Comparison of ENCODE assay signal across 10 cellular contexts in genomic region chr14:92670177-92670576, GRCh38.
A peak's percentile ranks its signal among the peaks of the same experiment; 100 is the strongest.
DNase-seq lines count a peak whose midpoint lies in the region; ATAC-seq, FAIRE-seq and TF ChIP-seq lines count a peak whose summit lies in the region.
"Had no signal": no experiment of that assay in that cellular context is flagged by ENCODE, and none has a peak within 500 bp of the region (broad histone marks: within the 10 kb centered on the region; RNA-seq: fewer than 3 reads in every experiment).

No MANE protein-coding gene starts in this region.

- H3K4me3 ChIP-seq in AG10803 (ENCODE audit: low read length) (no peak overlapping the region), fibroblast of lung (replicated peaks in 1 of 4; ENCODE audit: control extremely low read depth in 1 of 4, insufficient read depth in 1 of 4, low read depth in 3 of 4, low read length in 4 of 4) (no peak overlapping the region)

- H3K27me3 ChIP-seq in fibroblast of lung (ENCODE audit: control insufficient read depth, insufficient read depth, low read length): no peaks in the 10 kb centered on the region

- H2AFZ ChIP-seq in fibroblast of lung (ENCODE audit: low read length): no peak overlapping the region

- H3K4me1 ChIP-seq in fibroblast of lung (ENCODE audit: control insufficient read depth, extremely low read depth, insufficient read depth, low read length): peaks cover 14% of the 10 kb centered on the region

- H3K9me3 ChIP-seq in fibroblast of lung (ENCODE audit: control insufficient read depth, insufficient read depth, low read depth, low read length): no peaks in the 10 kb centered on the region

- peak; percentile 86 for FAIRE-seq in GM18507 (lab: Jason Lieb, UNC)

- TF ChIP-seq CTCF in AG10803 (conservative IDR thresholded peaks at IDR 0.05; ENCODE audit: low read length) (peak; percentile 54), fibroblast of lung (conservative IDR thresholded peaks at IDR 0.05 in 1 of 2, IDR thresholded peaks at IDR 0.05 in 1 of 2; ENCODE audit: low read depth in 1 of 2, low read length in 2 of 2) (peak; percentile 31 to 58)

- DNase-seq in AG10803 (ENCODE audit: low read depth) (peak; percentile 97), GM18507 (ENCODE audit: extremely low spot score, insufficient read length, low read depth) (no peak), OCI-M1 (lab: John Stamatoyannopoulos, UW) (peak; percentile 67), fibroblast of lung (ENCODE audit: low read depth in 2 of 2) (peak; percentile 64 to 95), GOT3 (lab: John Stamatoyannopoulos, UW) (no peak)
- DNase-seq: amniotic stem cell, NCI-H2081 treated with DMSO at 0.1 percent for 48 hours had no signal

- H3K36me3 ChIP-seq in fibroblast of lung (ENCODE audit: control insufficient read depth, insufficient read depth, low read length): peaks cover 1% of the 10 kb centered on the region

- ATAC-seq in GM21528 (IDR thresholded peaks at IDR 0.05; ENCODE audit: low FRiP score, unreplicated experiment) (no peak), GM21515 (IDR thresholded peaks at IDR 0.05; ENCODE audit: unreplicated experiment) (no peak), GM18519 (IDR thresholded peaks at IDR 0.05; ENCODE audit: low FRiP score, unreplicated experiment) (no peak)

- H3K79me2 ChIP-seq in fibroblast of lung (ENCODE audit: control insufficient read depth, insufficient read depth, low read length): no peaks in the 10 kb centered on the region

- no peaks in the 10 kb centered on the region for H4K20me1 ChIP-seq in fibroblast of lung (ENCODE audit: control insufficient read depth, extremely low read depth, insufficient read depth, low read length)

- H3K4me2 ChIP-seq in fibroblast of lung (ENCODE audit: extremely low read depth, insufficient read depth, low read length): peak overlapping the region; percentile 38

- H3K27ac ChIP-seq in fibroblast of lung (ENCODE audit: insufficient read depth, low read length): peak overlapping the region; percentile 47

- no peak overlapping the region for H3K9ac ChIP-seq in fibroblast of lung (ENCODE audit: insufficient read depth, low read length)

Comparison
In these comparisons a context has a peak if more than half of its experiments do, and no peak if none do; other contexts are left out.
1. DNase-seq: peak in AG10803 (single experiment), OCI-M1 (single experiment) and fibroblast of lung (2 of 2); none in GM18507 (single experiment) and GOT3 (single experiment).